ENCODE assay signal across 18 cellular contexts in the genomic region with DNA sequence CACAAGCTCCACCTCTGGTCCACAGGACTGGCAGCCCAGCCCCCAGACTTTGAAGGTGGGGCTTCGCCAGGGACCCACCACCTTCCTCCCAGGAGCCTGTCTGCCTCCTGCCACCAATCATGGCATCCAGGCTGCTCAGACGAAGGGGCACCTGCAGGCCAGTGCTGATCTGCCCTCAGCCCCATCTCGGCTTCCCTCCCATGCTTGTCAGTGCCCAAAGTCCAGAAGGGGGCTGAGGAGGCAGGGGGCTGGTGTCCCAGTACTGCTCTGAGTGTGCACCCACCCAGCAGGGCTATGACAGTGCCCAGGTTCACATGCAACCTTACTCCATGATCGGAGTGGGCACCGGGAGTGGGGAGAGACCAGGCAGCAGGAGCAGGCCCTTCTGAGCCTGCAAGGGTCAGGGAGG. TPM values are rescaled to one million over a fixed set of nuclear protein-coding genes. Genes with fewer than 3 reads are reported as not detected.
DNase-seq lines count a peak whose midpoint lies in the region; ATAC-seq lines count a peak whose summit lies in the region.
"Had no signal": no experiment of that assay in that cellular context is flagged by ENCODE, and none has a peak within 500 bp of the region (broad histone marks: within the 10 kb centered on the region; RNA-seq: fewer than 3 reads in every experiment).

No MANE protein-coding gene starts in this region.

- peaks cover 25% of the 10 kb centered on the region for H3K4me1 Mint-ChIP-seq in activated CD4-positive, alpha-beta memory T cell treated with anti-CD3 and anti-CD28 coated beads, Interleukin-2, amount 10 ng/mL, durations not matched to agents 7 days and 5 days
- H3K4me1 Mint-ChIP-seq in activated CD4-positive, alpha-beta memory T cell treated with anti-CD3 and anti-CD28 coated beads for 36 hours (ENCODE audit: low read depth) = peaks cover 13% of the 10 kb centered on the region

- H3K4me3 ChIP-seq in right cardiac atrium (ENCODE audit: low read length) (no peak overlapping the region), neuronal stem cell (ENCODE audit: low read length in 2 of 2) (peak overlapping the region in 1 of 2 donors; percentile 64)
- H3K4me3 ChIP-seq: BLaER1 had no signal

- H3K9me3 ChIP-seq in right cardiac atrium (ENCODE audit: control insufficient read depth, low read length) (no peaks in the 10 kb centered on the region), neuronal stem cell (replicated peaks in 1 of 2; ENCODE audit: control insufficient read depth in 2 of 2, insufficient read depth in 1 of 2, low read depth in 1 of 2, low read length in 2 of 2) (peaks cover 5 to 11% of the 10 kb centered on the region in 2 donors)

- no peak overlapping the region for H2BK12ac ChIP-seq in neuronal stem cell (ENCODE audit: low read length)

- H2AK5ac ChIP-seq in neuronal stem cell (ENCODE audit: low read depth, low read length) = peak overlapping the region; percentile 70

- H3K27me3 ChIP-seq in right cardiac atrium (ENCODE audit: control insufficient read depth, insufficient read depth) (no peaks in the 10 kb centered on the region), neuronal stem cell (ENCODE audit: control insufficient read depth in 3 of 3, insufficient read depth in 3 of 3, low read depth in 1 of 3, low read length in 3 of 3) (peaks cover 0 to 3% (median 0%) of the 10 kb centered on the region in 3 experiments)
- H3K27me3 ChIP-seq: BLaER1 had no signal

- H3K4me1 ChIP-seq in right cardiac atrium (ENCODE audit: control insufficient read depth, insufficient read depth, low read length) (no peaks in the 10 kb centered on the region), neuronal stem cell (ENCODE audit: control insufficient read depth in 2 of 2, insufficient read depth in 1 of 2, low read depth in 1 of 2, low read length in 2 of 2) (no peaks in the 10 kb centered on the region)
- H3K4me1 ChIP-seq: Caco-2 had no signal

- no peak overlapping the region for H3K4me2 ChIP-seq in neuronal stem cell (ENCODE audit: insufficient read depth, low read length, poor library complexity, severe bottlenecking)
- H3K4me2 ChIP-seq: BLaER1 had no signal

- no peak overlapping the region for H3K27ac Mint-ChIP-seq in activated CD4-positive, alpha-beta memory T cell treated with anti-CD3 and anti-CD28 coated beads, Interleukin-2, amount 10 ng/mL, durations not matched to agents 7 days and 5 days
- H3K27ac Mint-ChIP-seq in activated CD4-positive, alpha-beta memory T cell treated with anti-CD3 and anti-CD28 coated beads for 36 hours = no peak overlapping the region
- H3K27ac Mint-ChIP-seq: CD8-positive, alpha-beta memory T cell; HFFc6 had no signal

- no peak overlapping the region for H3K18ac ChIP-seq in neuronal stem cell (ENCODE audit: low read length)

- peaks cover 11% of the 10 kb centered on the region for H3K9me3 Mint-ChIP-seq in activated CD4-positive, alpha-beta memory T cell treated with anti-CD3 and anti-CD28 coated beads, Interleukin-2, amount 10 ng/mL, durations not matched to agents 7 days and 5 days
- H3K9me3 Mint-ChIP-seq in activated CD4-positive, alpha-beta memory T cell treated with anti-CD3 and anti-CD28 coated beads for 36 hours = peaks cover 8% of the 10 kb centered on the region
- H3K9me3 Mint-ChIP-seq: HFFc6 had no signal

- H3K4ac ChIP-seq in neuronal stem cell (ENCODE audit: low read length) = no peak overlapping the region

- peaks cover 9% of the 10 kb centered on the region for H3K27me3 Mint-ChIP-seq in activated CD4-positive, alpha-beta memory T cell treated with anti-CD3 and anti-CD28 coated beads, Interleukin-2, amount 10 ng/mL, durations not matched to agents 7 days and 5 days
- peaks cover 10% of the 10 kb centered on the region for H3K27me3 Mint-ChIP-seq in activated CD4-positive, alpha-beta memory T cell treated with anti-CD3 and anti-CD28 coated beads for 36 hours

- CTCF ChIA-PET in activated CD4-positive, alpha-beta memory T cell treated with anti-CD3 and anti-CD28 coated beads, Interleukin-2, amount 10 ng/mL, durations not matched to agents 7 days and 5 days (lab: Charles Lee) = interaction anchor here (1.3 kb wide), 1 partner anchor 254 kb away, joined by 3 read pairs; no protein-coding TSS in a partner anchor
- CTCF ChIA-PET in activated CD4-positive, alpha-beta memory T cell treated with anti-CD3 and anti-CD28 coated beads for 36 hours (lab: Charles Lee) = interaction anchor here (1.4 to 1.6 kb wide), 2 partner anchors 25 to 258 kb away, joined by 3 to 7 read pairs; partner anchors contain the start of gene RUFY4

- WGBS in right cardiac atrium = 92% methylated on average over 5 of the region's 5 CpGs
- no CpG with 5 or more reads among the region's 5 CpGs for WGBS in neuronal stem cell (ENCODE audit: extremely low coverage in 2 of 2, insufficient read length in 2 of 2, insufficient replicate concordance in 1 of 2), 2 donors

- peak overlapping the region; percentile 70 for H3K9ac ChIP-seq in neuronal stem cell (ENCODE audit: low read depth, low read length, poor library complexity)
- H3K9ac ChIP-seq: BLaER1 had no signal

- POLR2A ChIA-PET in activated CD4-positive, alpha-beta memory T cell treated with anti-CD3 and anti-CD28 coated beads, Interleukin-2, amount 10 ng/mL, durations not matched to agents 7 days and 5 days (lab: Charles Lee) = interaction anchor here (1.0 kb wide), 1 partner anchor 9 kb away, joined by 3 read pairs; no protein-coding TSS in a partner anchor
- POLR2A ChIA-PET in activated CD4-positive, alpha-beta memory T cell treated with anti-CD3 and anti-CD28 coated beads for 36 hours (lab: Charles Lee) = no interaction called here

- H3K79me1 ChIP-seq in neuronal stem cell (ENCODE audit: low read depth, low read length) = no peaks in the 10 kb centered on the region

- H3K14ac ChIP-seq in neuronal stem cell (ENCODE audit: low read length) = no peak overlapping the region

- H2AFZ ChIP-seq in neuronal stem cell (ENCODE audit: low read length) = no peak overlapping the region

- peak; percentile 15 for DNase-seq in activated CD4-positive, alpha-beta memory T cell treated with anti-CD3 and anti-CD28 coated beads, Interleukin-2, amount 10 ng/mL, durations not matched to agents 7 days and 5 days
- DNase-seq in activated CD4-positive, alpha-beta memory T cell treated with anti-CD3 and anti-CD28 coated beads for 36 hours = no peak
- DNase-seq in right cardiac atrium = no peak
- no peak for DNase-seq in Right ventricle myocardium inferior (ENCODE audit: missing footprints)
- no peak for DNase-seq in neuronal stem cell (ENCODE audit: low spot score)
- DNase-seq in inferior parietal cortex (ENCODE audit: extremely low spot score) = no peak
- DNase-seq: 8988T; AML-193; Caco-2; CD8-positive, alpha-beta memory T cell; DND-41; GDM1; HCEC 1CT; HFFc6 had no signal

- peaks cover 17% of the 10 kb centered on the region for H3K36me3 Mint-ChIP-seq in activated CD4-positive, alpha-beta memory T cell treated with anti-CD3 and anti-CD28 coated beads, Interleukin-2, amount 10 ng/mL, durations not matched to agents 7 days and 5 days (ENCODE audit: low read depth)
- H3K36me3 Mint-ChIP-seq in activated CD4-positive, alpha-beta memory T cell treated with anti-CD3 and anti-CD28 coated beads for 36 hours = peaks cover 2% of the 10 kb centered on the region

- intact Hi-C loops in activated CD4-positive, alpha-beta memory T cell treated with anti-CD3 and anti-CD28 coated beads for 36 hours (cut with micrococcal nuclease) = no loop called here
- intact Hi-C loops in right cardiac atrium (cut with DNase I) (no loop called here), Right ventricle myocardium inferior (cut with DNase I) (no loop called here)

- H3K4me3 Mint-ChIP-seq in activated CD4-positive, alpha-beta memory T cell treated with anti-CD3 and anti-CD28 coated beads, Interleukin-2, amount 10 ng/mL, durations not matched to agents 7 days and 5 days = no peak overlapping the region
- no peak overlapping the region for H3K4me3 Mint-ChIP-seq in activated CD4-positive, alpha-beta memory T cell treated with anti-CD3 and anti-CD28 coated beads for 36 hours
- H3K4me3 Mint-ChIP-seq: CD8-positive, alpha-beta memory T cell; HFFc6 had no signal

- H2BK5ac ChIP-seq in neuronal stem cell (ENCODE audit: low read length) = peak overlapping the region; percentile 11

- H4K91ac ChIP-seq in neuronal stem cell (ENCODE audit: low read depth, low read length, poor library complexity) = no peak overlapping the region

- H3K23ac ChIP-seq in neuronal stem cell (ENCODE audit: low read depth, low read length, poor library complexity) = peak overlapping the region; percentile 65

- no peak overlapping the region for H3K27ac ChIP-seq in right cardiac atrium (ENCODE audit: low read length)
- H3K27ac ChIP-seq in neuronal stem cell (replicated peaks; ENCODE audit: low read length) = no peak overlapping the region
- H3K27ac ChIP-seq: BLaER1, HL-60 had no signal

- H2BK15ac ChIP-seq in neuronal stem cell (ENCODE audit: low read length) = no peak overlapping the region

- H4K8ac ChIP-seq in neuronal stem cell (ENCODE audit: low read depth, low read length) = no peak overlapping the region

- no peak overlapping the region for H2BK120ac ChIP-seq in neuronal stem cell (ENCODE audit: low read depth, low read length)

- ATAC-seq in right cardiac atrium (peak; percentile 32 to 33), Right ventricle myocardium inferior (no peak), HG03565 (IDR thresholded peaks at IDR 0.05; ENCODE audit: unreplicated experiment) (no peak)

- no peaks in the 10 kb centered on the region for H3K36me3 ChIP-seq in neuronal stem cell (replicated peaks in 1 of 2; ENCODE audit: control insufficient read depth in 2 of 2, insufficient read depth in 2 of 2, low read length in 2 of 2)
- H3K36me3 ChIP-seq: BLaER1 had no signal

RNA-seq across cellular contexts. Expression of gene RUFY4, which starts 25.3 kb away (rescaled TPM):
- 1 to 10 TPM; 2.1 to 3.2 TPM for total RNA-seq in activated CD4-positive, alpha-beta memory T cell treated with anti-CD3 and anti-CD28 coated beads, Interleukin-2, amount 10 ng/mL, durations not matched to agents 7 days and 5 days
- total RNA-seq in activated CD4-positive, alpha-beta memory T cell treated with anti-CD3 and anti-CD28 coated beads for 36 hours = 1 to 10 TPM in 1 of 2 experiments, under 1 TPM in 1; 0.93 to 1.8 TPM
- total RNA-seq in right cardiac atrium (not detected), Right ventricle myocardium inferior (not detected)
- polyA plus RNA-seq in right cardiac atrium = not detected
- polyA plus RNA-seq in neuronal stem cell (2013, experiment 1 of 2) = not detected
- polyA plus RNA-seq in neuronal stem cell (2013, experiment 2 of 2) = 0.08 TPM
- total RNA-seq: Caco-2; CD8-positive, alpha-beta memory T cell; H4; HFFc6 had no signal
- polyA plus RNA-seq: CD8-positive, alpha-beta memory T cell had no signal

RNA-seq across cellular contexts. Expression of gene TNS1, which starts 40.9 kb away (rescaled TPM):
- total RNA-seq in activated CD4-positive, alpha-beta memory T cell treated with anti-CD3 and anti-CD28 coated beads, Interleukin-2, amount 10 ng/mL, durations not matched to agents 7 days and 5 days = 1 to 10 TPM; 3.2 to 3.4 TPM
- under 1 TPM; 0.92 to 0.97 TPM for total RNA-seq in activated CD4-positive, alpha-beta memory T cell treated with anti-CD3 and anti-CD28 coated beads for 36 hours
- total RNA-seq in right cardiac atrium (100 to 1,000 TPM; 442 to 647 (median 536) TPM), Right ventricle myocardium inferior (705 TPM)
- polyA plus RNA-seq in right cardiac atrium = 243 TPM
- 1.1 TPM for polyA plus RNA-seq in neuronal stem cell (2013, experiment 1 of 2)
- polyA plus RNA-seq in neuronal stem cell (2013, experiment 2 of 2) = 1.3 TPM
- polyA plus RNA-seq: CD8-positive, alpha-beta memory T cell had no signal

Comparison
In these comparisons a context has a peak if more than half of its experiments do, and no peak if none do; other contexts are left out.
1. ATAC-seq: peak in right cardiac atrium (2 of 2); none in Right ventricle myocardium inferior (single experiment) and HG03565 (single experiment).
2. RNA of gene TNS1, which starts 40.9 kb away (total RNA-seq): 705 TPM in Right ventricle myocardium inferior (single experiment) and 442 to 647 TPM in right cardiac atrium; 3.2 to 3.4 TPM in activated CD4-positive, alpha-beta memory T cell treated with anti-CD3 and anti-CD28 coated beads, Interleukin-2, amount 10 ng/mL, durations not matched to agents 7 days and 5 days and 0.92 to 0.97 TPM in activated CD4-positive, alpha-beta memory T cell treated with anti-CD3 and anti-CD28 coated beads for 36 hours; every median in the first group is over 100 times any median in the second.